In the genomic region with DNA sequence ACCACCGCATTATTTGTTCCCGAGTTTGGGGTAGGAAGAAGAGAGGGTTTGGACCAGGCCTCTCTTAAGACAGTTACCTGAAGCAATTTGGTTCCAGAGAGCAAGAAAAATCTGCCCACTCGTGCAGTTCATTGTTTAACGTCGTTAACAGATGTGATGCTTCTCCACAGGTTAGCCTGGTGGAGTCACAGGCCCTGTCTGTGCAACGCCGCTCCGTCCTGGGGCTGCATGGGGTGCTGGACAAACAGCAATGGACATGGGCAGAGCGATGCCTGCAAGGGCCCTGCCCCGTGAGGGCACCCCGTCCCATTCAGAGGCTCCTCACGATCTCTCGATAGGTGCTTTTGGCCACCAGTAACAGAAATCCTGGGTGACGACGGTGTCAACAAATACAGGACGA, we compare ENCODE assay signal across 18 cellular contexts. TPM values are rescaled to one million over a fixed set of nuclear protein-coding genes. Genes with fewer than 3 reads are reported as not detected.
DNase-seq lines count a peak whose midpoint lies in the region; ATAC-seq and TF ChIP-seq lines count a peak whose summit lies in the region.
"Had no signal": no experiment of that assay in that cellular context is flagged by ENCODE, and none has a peak within 500 bp of the region (broad histone marks: within the 10 kb centered on the region; RNA-seq: fewer than 3 reads in every experiment).

No MANE protein-coding gene starts in this region.

- peaks cover 2 to 4% of the 10 kb centered on the region in 2 donors for H3K4me1 Mint-ChIP-seq in natural killer cell treated with Interleukin-12 subunit alpha and Interleukin-12 subunit beta and Interleukin-15 and Interleukin-18, amount 100 ng/mL, for 72 hours (ENCODE audit: low read depth in 2 of 2)
- H3K4me1 Mint-ChIP-seq in natural killer cell = no peaks in the 10 kb centered on the region
- no peaks in the 10 kb centered on the region for H3K4me1 Mint-ChIP-seq in activated naive CD8-positive, alpha-beta T cell treated with anti-CD3 and anti-CD28 coated beads for 36 hours

- peak; percentile 20 for DNase-seq in natural killer cell treated with Interleukin-12 subunit alpha and Interleukin-12 subunit beta and Interleukin-15 and Interleukin-18, amount 100 ng/mL, for 72 hours (ENCODE audit: low spot score)
- DNase-seq in natural killer cell (no peak), mesenteric fat pad (ENCODE audit: low spot score) (peak; percentile 86), sciatic nerve (ENCODE audit: low spot score) (peak; percentile 45), DMS53 (lab: John Stamatoyannopoulos, UW) (no peak)
- no peak for DNase-seq in activated naive CD8-positive, alpha-beta T cell treated with anti-CD3 and anti-CD28 coated beads for 36 hours
- DNase-seq: ACHN, Calu3, DND-41, GDM1, HCEC 1CT, HFFc6 had no signal

- H3K27me3 Mint-ChIP-seq in natural killer cell treated with Interleukin-12 subunit alpha and Interleukin-12 subunit beta and Interleukin-15 and Interleukin-18, amount 100 ng/mL, for 72 hours = peaks cover 2 to 5% of the 10 kb centered on the region in 2 donors
- no peaks in the 10 kb centered on the region for H3K27me3 Mint-ChIP-seq in natural killer cell (ENCODE audit: low read depth in 2 of 2)
- H3K27me3 Mint-ChIP-seq in activated naive CD8-positive, alpha-beta T cell treated with anti-CD3 and anti-CD28 coated beads for 36 hours = no peaks in the 10 kb centered on the region

- no peaks in the 10 kb centered on the region for H3K36me3 Mint-ChIP-seq in natural killer cell treated with Interleukin-12 subunit alpha and Interleukin-12 subunit beta and Interleukin-15 and Interleukin-18, amount 100 ng/mL, for 72 hours
- no peaks in the 10 kb centered on the region for H3K36me3 Mint-ChIP-seq in natural killer cell
- no peaks in the 10 kb centered on the region for H3K36me3 Mint-ChIP-seq in activated naive CD8-positive, alpha-beta T cell treated with anti-CD3 and anti-CD28 coated beads for 36 hours
- H3K36me3 Mint-ChIP-seq: IgD-negative memory B cell had no signal

- intact Hi-C loops in natural killer cell (cut with micrococcal nuclease) (no loop called here), sciatic nerve (cut with DNase I) (no loop called here)

- H3K9me3 Mint-ChIP-seq in natural killer cell treated with Interleukin-12 subunit alpha and Interleukin-12 subunit beta and Interleukin-15 and Interleukin-18, amount 100 ng/mL, for 72 hours = no peaks in the 10 kb centered on the region
- no peaks in the 10 kb centered on the region for H3K9me3 Mint-ChIP-seq in natural killer cell
- H3K9me3 Mint-ChIP-seq in activated naive CD8-positive, alpha-beta T cell treated with anti-CD3 and anti-CD28 coated beads for 36 hours = no peaks in the 10 kb centered on the region
- H3K9me3 Mint-ChIP-seq: CD4-positive, alpha-beta T cell; HFFc6 had no signal

- TF ChIP-seq CTCF in natural killer cell (IDR thresholded peaks at IDR 0.05) = no peak

- H3K27ac Mint-ChIP-seq in natural killer cell treated with Interleukin-12 subunit alpha and Interleukin-12 subunit beta and Interleukin-15 and Interleukin-18, amount 100 ng/mL, for 72 hours = no peak overlapping the region
- H3K27ac Mint-ChIP-seq in natural killer cell = no peak overlapping the region
- no peak overlapping the region for H3K27ac Mint-ChIP-seq in activated naive CD8-positive, alpha-beta T cell treated with anti-CD3 and anti-CD28 coated beads for 36 hours
- H3K27ac Mint-ChIP-seq: CD4-positive, alpha-beta T cell; HFFc6; IgD-negative memory B cell had no signal

- H3K4me3 Mint-ChIP-seq in natural killer cell treated with Interleukin-12 subunit alpha and Interleukin-12 subunit beta and Interleukin-15 and Interleukin-18, amount 100 ng/mL, for 72 hours = no peak overlapping the region
- no peak overlapping the region for H3K4me3 Mint-ChIP-seq in natural killer cell
- H3K4me3 Mint-ChIP-seq in activated naive CD8-positive, alpha-beta T cell treated with anti-CD3 and anti-CD28 coated beads for 36 hours = no peak overlapping the region
- H3K4me3 Mint-ChIP-seq: CD4-positive, alpha-beta T cell; HFFc6; IgD-negative memory B cell had no signal

- ATAC-seq in natural killer cell treated with Interleukin-12 subunit alpha and Interleukin-12 subunit beta and Interleukin-15 and Interleukin-18, amount 100 ng/mL, for 72 hours = no peak
- ATAC-seq in natural killer cell (no peak), sciatic nerve (no peak), GM21737 (IDR thresholded peaks at IDR 0.05; ENCODE audit: unreplicated experiment) (no peak)

RNA-seq across cellular contexts. Expression of a gene that starts 9.7 kb away (rescaled TPM):
- total RNA-seq in natural killer cell treated with Interleukin-12 subunit alpha and Interleukin-12 subunit beta and Interleukin-15 and Interleukin-18, amount 100 ng/mL, for 72 hours = not detected
- total RNA-seq in natural killer cell = not detected
- total RNA-seq in mesenteric fat pad = not detected
- total RNA-seq in sciatic nerve = not detected
- not detected for total RNA-seq in activated naive CD8-positive, alpha-beta T cell treated with anti-CD3 and anti-CD28 coated beads for 36 hours
- total RNA-seq: A172; Calu3; CD4-positive, alpha-beta T cell; H1; HFFc6; HT1080 had no signal

Comparison
In these comparisons a context has a peak if more than half of its experiments do, and no peak if none do; other contexts are left out.
1. DNase-seq: peak in natural killer cell treated with Interleukin-12 subunit alpha and Interleukin-12 subunit beta and Interleukin-15 and Interleukin-18, amount 100 ng/mL, for 72 hours (single experiment), mesenteric fat pad (single experiment) and sciatic nerve (single experiment); none in natural killer cell (single experiment), activated naive CD8-positive, alpha-beta T cell treated with anti-CD3 and anti-CD28 coated beads for 36 hours (single experiment) and DMS53 (single experiment).